ENCODE assay signal across 1 cellular context in genomic region chr3:194728986-194729385, GRCh38.
TF ChIP-seq lines count a peak whose summit lies in the region.

No MANE protein-coding gene starts in this region.

TF ChIP-seq in H1, 55 proteins besides CTCF, POLR2A, EP300 and RAD21 (continued from another document):
- no peak for TF ChIP-seq E2F6 (IDR thresholded peaks at IDR 0.05)
- TF ChIP-seq POLR2AphosphoS5 (IDR thresholded peaks at IDR 0.05; ENCODE audit: low read depth, low read length), result no peak
- TF ChIP-seq NANOG (IDR thresholded peaks at IDR 0.05; ENCODE audit: insufficient read depth, low read depth, low read length, poor library complexity, severe bottlenecking), result no peak
- TF ChIP-seq HDAC2 (IDR thresholded peaks at IDR 0.05; ENCODE audit: borderline replicate concordance in 1 of 2, low read depth in 2 of 2, low read length in 2 of 2), result no peak
- TF ChIP-seq KDM1A (IDR thresholded peaks at IDR 0.05; ENCODE audit: borderline replicate concordance, low read length), result no peak
- TF ChIP-seq TAF1 (IDR thresholded peaks at IDR 0.05; ENCODE audit: low read depth, low read length), result no peak
- TF ChIP-seq RBBP5 (IDR thresholded peaks at IDR 0.05; ENCODE audit: borderline replicate concordance, low read depth, low read length), result no peak
